In genomic region chr4:104756837-104757236, GRCh38 we compare ENCODE assay signal across 20 cellular contexts.
DNase-seq lines count a peak whose midpoint lies in the region; ATAC-seq and TF ChIP-seq lines count a peak whose summit lies in the region.
"Had no signal": no experiment of that assay in that cellular context is flagged by ENCODE, and none has a peak within 500 bp of the region (broad histone marks: within the 10 kb centered on the region; RNA-seq: fewer than 3 reads in every experiment).

No MANE protein-coding gene starts in this region.

- ATAC-seq in GM18868 (IDR thresholded peaks at IDR 0.05; ENCODE audit: unreplicated experiment) (peak; percentile 27), GM21576 (IDR thresholded peaks at IDR 0.05; ENCODE audit: unreplicated experiment) (peak; percentile 52), HG03025 (IDR thresholded peaks at IDR 0.05; ENCODE audit: low FRiP score, unreplicated experiment) (peak; percentile 51), gastrocnemius medialis (no peak)
- ATAC-seq: esophagus mucosa, left cardiac atrium, Panc1 had no signal

- intact Hi-C loops in gastrocnemius medialis (cut with DNase I; ENCODE audit: low total_unique reads) = no loop called here

- no peak overlapping the region for H3K27ac ChIP-seq in gastrocnemius medialis
- H3K27ac ChIP-seq: tibial nerve had no signal

- in situ Hi-C loops in gastrocnemius medialis (cut with MboI; ENCODE audit: low sequenced_read_pairs in 4 of 4) = no loop called here

- DNase-seq in NOMO-1 treated with dmso at 0.1 percent for 144 hours (lab: John Stamatoyannopoulos, UW; ENCODE audit: unreplicated experiment) (peak; percentile 2), gastrocnemius medialis (no peak), UCSD-AML1 (lab: John Stamatoyannopoulos, UW; ENCODE audit: unreplicated experiment) (no peak), 8988T (no peak), T-helper 9 cell (no peak)
- DNase-seq: activated CD4-positive, alpha-beta T cell treated with anti-CD3 and anti-CD28 coated beads for 1 hour; activated CD8-positive, alpha-beta memory T cell treated with anti-CD3 and anti-CD28 coated beads for 24 hours; DMS79 treated with DMSO at 0.1 percent for 48 hours; left cardiac atrium; NCI-H1436 treated with DMSO at 0.1 percent for 48 hours; NCI-H2171 treated with DMSO at 0.1 percent for 48 hours; nephron progenitor cell; SK-N-SH; stimulated activated CD4-positive, alpha-beta T cell treated with anti-CD3 and anti-CD28 coated beads, Interleukin-2, amount 100 ng/mL, for 24 hours had no signal

- TF ChIP-seq CTCF in gastrocnemius medialis (IDR thresholded peaks at IDR 0.05 in 4 of 5, conservative IDR thresholded peaks at IDR 0.05 in 1 of 5) = no peak

- TF ChIP-seq POLR2A in gastrocnemius medialis (IDR thresholded peaks at IDR 0.05) = no peak

- peaks cover 0 to 7% of the 10 kb centered on the region in 2 donors for H3K4me1 ChIP-seq in gastrocnemius medialis
- H3K4me1 ChIP-seq: tibial nerve had no signal

- H3K4me3 ChIP-seq in gastrocnemius medialis = no peak overlapping the region
- H3K4me3 ChIP-seq: tibial nerve had no signal

- H3K9me3 ChIP-seq in gastrocnemius medialis = no peaks in the 10 kb centered on the region
- H3K9me3 ChIP-seq: SK-N-SH, tibial nerve had no signal

- H3K27me3 ChIP-seq in gastrocnemius medialis = no peaks in the 10 kb centered on the region
- H3K27me3 ChIP-seq: tibial nerve had no signal

- H3K36me3 ChIP-seq in gastrocnemius medialis = no peaks in the 10 kb centered on the region
- H3K36me3 ChIP-seq: tibial nerve had no signal

Comparison
In these comparisons a context has a peak if more than half of its experiments do, and no peak if none do; other contexts are left out.
1. ATAC-seq: peak in GM18868 (single experiment), GM21576 (single experiment) and HG03025 (single experiment); none in gastrocnemius medialis (0 of 2).